10 cellular contexts compared by ENCODE assay signal in genomic region chr1:100526894-100527293, GRCh38. TPM values are rescaled to one million over a fixed set of nuclear protein-coding genes. Genes with fewer than 3 reads are reported as not detected.
"Had no signal": no experiment of that assay in that cellular context is flagged by ENCODE, and none has a peak within 500 bp of the region (broad histone marks: within the 10 kb centered on the region; RNA-seq: fewer than 3 reads in every experiment).

No MANE protein-coding gene starts in this region.

- H3K4me3 Mint-ChIP-seq: IgD-negative memory B cell had no signal

- H3K27me3 Mint-ChIP-seq: IgD-negative memory B cell had no signal

- H3K27ac ChIP-seq: HL-60, KMS-11 had no signal

- DNase-seq: IMR-90, Karpas-422, KBM-7, KG1 had no signal

- H3K4me2 ChIP-seq: KMS-11 had no signal

- H3K27ac Mint-ChIP-seq: IgD-negative memory B cell had no signal

- ATAC-seq: HepG2 had no signal

- H3K9ac ChIP-seq: KMS-11 had no signal

- FAIRE-seq: HepG2, HTR-8/SVneo had no signal

- H3K9me3 Mint-ChIP-seq: IgD-negative memory B cell had no signal

RNA-seq across cellular contexts. Expression of gene GPR88, which starts 11.0 kb away (rescaled TPM):
- total RNA-seq: HepG2, HT-29, IMR-90 had no signal
- polyA plus RNA-seq: HepG2, IgD-negative memory B cell had no signal
